In the genomic region with DNA sequence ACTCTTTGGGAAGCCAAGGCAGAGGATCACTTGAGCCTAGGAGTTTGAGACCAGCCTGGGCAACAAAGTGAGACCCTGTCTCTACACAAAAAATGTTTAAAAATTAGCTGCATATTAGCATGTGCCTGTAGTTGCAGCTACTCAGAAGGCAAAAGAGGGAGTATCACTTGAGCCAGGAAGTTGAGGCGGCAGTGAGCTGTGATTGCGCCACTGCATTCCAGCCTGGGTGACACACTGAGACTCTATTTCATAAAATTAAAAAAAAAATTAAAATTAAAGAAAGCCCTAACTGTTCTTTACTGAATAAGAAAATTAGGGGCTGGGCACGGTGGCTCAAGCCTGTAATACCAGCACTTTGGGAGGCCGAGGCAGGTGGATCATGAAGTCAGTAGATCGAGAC, we compare ENCODE assay signal across 17 cellular contexts. TPM values are rescaled to one million over a fixed set of nuclear protein-coding genes. Genes with fewer than 3 reads are reported as not detected.
DNase-seq lines count a peak whose midpoint lies in the region; ATAC-seq and TF ChIP-seq lines count a peak whose summit lies in the region.
"Had no signal": no experiment of that assay in that cellular context is flagged by ENCODE, and none has a peak within 500 bp of the region (broad histone marks: within the 10 kb centered on the region; RNA-seq: fewer than 3 reads in every experiment).

No MANE protein-coding gene starts in this region.

- no peaks in the 10 kb centered on the region for H3K27me3 Mint-ChIP-seq in stimulated activated naive CD8-positive, alpha-beta T cell treated with anti-CD3 and anti-CD28 coated beads, Interleukin-15, amount 100 ng/mL, for 72 hours
- H3K27me3 Mint-ChIP-seq: memory B cell had no signal

- no peak for ATAC-seq in HG03025 (IDR thresholded peaks at IDR 0.05; ENCODE audit: low FRiP score, unreplicated experiment)
- ATAC-seq in stimulated activated naive CD8-positive, alpha-beta T cell treated with anti-CD3 and anti-CD28 coated beads, Interleukin-15, amount 100 ng/mL, for 72 hours, result no peak
- ATAC-seq in GM21529 (IDR thresholded peaks at IDR 0.05; ENCODE audit: unreplicated experiment), result no peak
- ATAC-seq: HCT116, right cardiac atrium had no signal

- peak; percentile 17 for DNase-seq in GF-D8 (lab: John Stamatoyannopoulos, UW)
- peak; percentile 70 for DNase-seq in NCI-H226
- peak; percentile 74 for DNase-seq in choroid plexus epithelial cell (ENCODE audit: low read depth)
- peak; percentile 4 for DNase-seq in renal cortical epithelial cell (ENCODE audit: low read depth)
- DNase-seq in stimulated activated naive CD8-positive, alpha-beta T cell treated with anti-CD3 and anti-CD28 coated beads, Interleukin-15, amount 100 ng/mL, for 72 hours, result no peak
- no peak for DNase-seq in NCI-H1694 treated with DMSO at 0.1 percent for 48 hours (lab: John Stamatoyannopoulos, UW)
- DNase-seq: activated effector memory CD4-positive, alpha-beta T cell treated with anti-CD3 and anti-CD28 coated beads, Interleukin-2, amount 50 U/mL, for 16 hours; C1 segment of cervical spinal cord; dorsolateral prefrontal cortex; NCI-H146; NCI-H446; right cardiac atrium; stimulated activated CD4-positive, alpha-beta T cell treated with anti-CD3 and anti-CD28 coated beads, Interleukin-4, amount 100 ng/mL, for 24 hours had no signal

- H3K4me1 Mint-ChIP-seq in stimulated activated naive CD8-positive, alpha-beta T cell treated with anti-CD3 and anti-CD28 coated beads, Interleukin-15, amount 100 ng/mL, for 72 hours, result no peaks in the 10 kb centered on the region
- H3K4me1 Mint-ChIP-seq: memory B cell had no signal

- no peak overlapping the region for H3K4me3 ChIP-seq in choroid plexus epithelial cell (ENCODE audit: low read depth, low read length)
- H3K4me3 ChIP-seq: dorsolateral prefrontal cortex had no signal

- no peaks in the 10 kb centered on the region for H3K9me3 Mint-ChIP-seq in stimulated activated naive CD8-positive, alpha-beta T cell treated with anti-CD3 and anti-CD28 coated beads, Interleukin-15, amount 100 ng/mL, for 72 hours
- H3K9me3 Mint-ChIP-seq: memory B cell had no signal

- no peak for TF ChIP-seq CTCF in choroid plexus epithelial cell (conservative IDR thresholded peaks at IDR 0.05; ENCODE audit: low read depth, low read length)

- H3K27ac Mint-ChIP-seq in stimulated activated naive CD8-positive, alpha-beta T cell treated with anti-CD3 and anti-CD28 coated beads, Interleukin-15, amount 100 ng/mL, for 72 hours, result peak overlapping the region in 1 of 2 donors; percentile 50
- H3K27ac Mint-ChIP-seq: memory B cell had no signal

- H3K4me3 Mint-ChIP-seq in stimulated activated naive CD8-positive, alpha-beta T cell treated with anti-CD3 and anti-CD28 coated beads, Interleukin-15, amount 100 ng/mL, for 72 hours, result no peak overlapping the region
- H3K4me3 Mint-ChIP-seq: memory B cell had no signal

RNA-seq across cellular contexts. Expression of a gene that starts 27.0 kb away (rescaled TPM):
- 9.9 and 13.0 TPM in 2 replicates for total RNA-seq in renal cortical epithelial cell

RNA-seq across cellular contexts. Expression of a gene that starts 40.3 kb away (rescaled TPM):
- total RNA-seq in renal cortical epithelial cell, result 43.1 and 79.3 TPM in 2 replicates

Comparison
In these comparisons a context has a peak if more than half of its experiments do, and no peak if none do; other contexts are left out.
1. DNase-seq: peak in GF-D8 (single experiment), NCI-H226 (single experiment), choroid plexus epithelial cell (single experiment) and renal cortical epithelial cell (single experiment); none in stimulated activated naive CD8-positive, alpha-beta T cell treated with anti-CD3 and anti-CD28 coated beads, Interleukin-15, amount 100 ng/mL, for 72 hours (0 of 2) and NCI-H1694 treated with DMSO at 0.1 percent for 48 hours (single experiment).